8 cellular contexts compared by ENCODE assay signal in the genomic region with DNA sequence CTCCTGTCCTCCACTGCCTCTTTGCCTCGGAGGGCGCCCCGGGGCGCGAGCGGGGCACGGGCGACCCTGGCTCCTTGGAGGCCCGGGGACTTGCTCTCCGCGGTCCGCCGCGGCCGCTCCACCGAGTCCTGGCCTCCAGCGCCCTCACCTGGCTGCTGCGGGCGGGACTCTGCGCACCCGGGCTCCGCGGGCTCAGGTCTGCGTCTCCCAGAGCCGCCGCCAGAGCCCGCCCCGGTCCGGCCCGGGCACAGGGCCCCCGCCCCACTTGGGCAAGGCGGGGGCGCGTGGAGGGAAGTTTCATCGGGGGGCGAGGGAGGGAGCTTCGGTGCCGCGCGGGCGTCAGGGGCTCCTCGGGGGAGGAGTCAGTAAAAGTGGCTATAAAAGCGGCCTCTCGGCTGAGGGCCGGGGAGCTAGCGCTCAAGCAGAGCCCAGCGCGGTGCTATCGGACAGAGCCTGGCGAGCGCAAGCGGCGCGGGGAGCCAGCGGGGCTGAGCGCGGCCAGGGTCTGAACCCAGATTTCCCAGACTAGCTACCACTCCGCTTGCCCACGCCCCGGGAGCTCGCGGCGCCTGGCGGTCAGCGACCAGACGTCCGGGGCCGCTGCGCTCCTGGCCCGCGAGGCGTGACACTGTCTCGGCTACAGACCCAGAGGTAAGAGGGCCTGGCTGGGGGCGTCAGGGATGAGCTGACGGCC. TPM values are rescaled to one million over a fixed set of nuclear protein-coding genes. Genes with fewer than 3 reads are reported as not detected.
A peak's percentile ranks its signal among the peaks of the same experiment; 100 is the strongest.
DNase-seq lines count a peak whose midpoint lies in the region; ATAC-seq, FAIRE-seq and TF ChIP-seq lines count a peak whose summit lies in the region.

A gene with protein sequence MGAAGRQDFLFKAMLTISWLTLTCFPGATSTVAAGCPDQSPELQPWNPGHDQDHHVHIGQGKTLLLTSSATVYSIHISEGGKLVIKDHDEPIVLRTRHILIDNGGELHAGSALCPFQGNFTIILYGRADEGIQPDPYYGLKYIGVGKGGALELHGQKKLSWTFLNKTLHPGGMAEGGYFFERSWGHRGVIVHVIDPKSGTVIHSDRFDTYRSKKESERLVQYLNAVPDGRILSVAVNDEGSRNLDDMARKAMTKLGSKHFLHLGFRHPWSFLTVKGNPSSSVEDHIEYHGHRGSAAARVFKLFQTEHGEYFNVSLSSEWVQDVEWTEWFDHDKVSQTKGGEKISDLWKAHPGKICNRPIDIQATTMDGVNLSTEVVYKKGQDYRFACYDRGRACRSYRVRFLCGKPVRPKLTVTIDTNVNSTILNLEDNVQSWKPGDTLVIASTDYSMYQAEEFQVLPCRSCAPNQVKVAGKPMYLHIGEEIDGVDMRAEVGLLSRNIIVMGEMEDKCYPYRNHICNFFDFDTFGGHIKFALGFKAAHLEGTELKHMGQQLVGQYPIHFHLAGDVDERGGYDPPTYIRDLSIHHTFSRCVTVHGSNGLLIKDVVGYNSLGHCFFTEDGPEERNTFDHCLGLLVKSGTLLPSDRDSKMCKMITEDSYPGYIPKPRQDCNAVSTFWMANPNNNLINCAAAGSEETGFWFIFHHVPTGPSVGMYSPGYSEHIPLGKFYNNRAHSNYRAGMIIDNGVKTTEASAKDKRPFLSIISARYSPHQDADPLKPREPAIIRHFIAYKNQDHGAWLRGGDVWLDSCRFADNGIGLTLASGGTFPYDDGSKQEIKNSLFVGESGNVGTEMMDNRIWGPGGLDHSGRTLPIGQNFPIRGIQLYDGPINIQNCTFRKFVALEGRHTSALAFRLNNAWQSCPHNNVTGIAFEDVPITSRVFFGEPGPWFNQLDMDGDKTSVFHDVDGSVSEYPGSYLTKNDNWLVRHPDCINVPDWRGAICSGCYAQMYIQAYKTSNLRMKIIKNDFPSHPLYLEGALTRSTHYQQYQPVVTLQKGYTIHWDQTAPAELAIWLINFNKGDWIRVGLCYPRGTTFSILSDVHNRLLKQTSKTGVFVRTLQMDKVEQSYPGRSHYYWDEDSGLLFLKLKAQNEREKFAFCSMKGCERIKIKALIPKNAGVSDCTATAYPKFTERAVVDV (N-terminal part only) (plus strand): TSS at position 407 of the 694 bp plus-strand sequence. CDS start 94,510 bp downstream, outside the sequence.

- H3K27ac ChIP-seq in Panc1 (ENCODE audit: low read length) (no peak within 1 kb of the TSS), ascending aorta (no peak within 1 kb of the TSS), right atrium auricular region (no peak within 1 kb of the TSS)

- H3K4me1 ChIP-seq in Panc1 (ENCODE audit: control insufficient read depth, insufficient read depth, low read length): peaks cover 6% of the 10 kb centered on the region; the same call in 1 of the 2 replicates
- H3K4me1 ChIP-seq in ascending aorta: peaks cover 14 to 21% of the 10 kb centered on the region in 2 donors
- peaks cover 0 to 40% of the 10 kb centered on the region in 2 donors for H3K4me1 ChIP-seq in right atrium auricular region

- H3K9me3 ChIP-seq in Panc1 (ENCODE audit: control insufficient read depth, insufficient read depth, low read depth, low read length) (no peaks in the 10 kb centered on the region), ascending aorta (no peaks in the 10 kb centered on the region), right atrium auricular region (no peaks in the 10 kb centered on the region)

- TF ChIP-seq CTCF in Panc1 (IDR thresholded peaks at IDR 0.05) (peak; percentile 97), ascending aorta (IDR thresholded peaks at IDR 0.05) (peak; percentile 46 to 80 (median 72)), right atrium auricular region (IDR thresholded peaks at IDR 0.05) (peak; percentile 56 to 91), progenitor cell of endocrine pancreas (IDR thresholded peaks at IDR 0.05; ENCODE audit: unreplicated experiment) (peak; percentile 86)

- in situ Hi-C loops in Panc1 (cut with HindIII; ENCODE audit: low pct_unique_long_range_greater_than_20kb, low sequenced_read_pairs): no loop called here

- no TSS peak for BruUV-seq in Panc1 (replicated peaks; lab: Mats Ljungman, UMichigan)

- H3K4me3 ChIP-seq in Panc1 (ENCODE audit: low read depth in 2 of 2, low read length in 2 of 2) (peak within 1 kb of the TSS; percentile 50 to 57), ascending aorta (peak within 1 kb of the TSS; percentile 61 to 67), right atrium auricular region (peak within 1 kb of the TSS; percentile 27 to 50)

- H3K9me3 Mint-ChIP-seq in progenitor cell of endocrine pancreas (ENCODE audit: low read depth): no peaks in the 10 kb centered on the region

- H3K27ac Mint-ChIP-seq in progenitor cell of endocrine pancreas: no peak within 1 kb of the TSS

- POLR2A ChIA-PET in Panc1 (lab: Charles Lee): no interaction called here

- no peaks in the 10 kb centered on the region for H3K36me3 Mint-ChIP-seq in progenitor cell of endocrine pancreas (ENCODE audit: insufficient read depth)

- peaks cover 66% of the 10 kb centered on the region for H3K27me3 Mint-ChIP-seq in progenitor cell of endocrine pancreas

- DNase-seq in D341Med (ENCODE audit: low spot score) (peak; percentile 94), HTR-8/SVneo (ENCODE audit: insufficient read length, low spot score) (peak; percentile 76), Panc1 (ENCODE audit: low read depth, low spot score) (no peak), ascending aorta (ENCODE audit: low spot score in 2 of 2) (peak in 1 of 2 donors; percentile 74), right atrium auricular region (ENCODE audit: low spot score) (peak; percentile 71), progenitor cell of endocrine pancreas (ENCODE audit: low spot score, unreplicated experiment) (peak; percentile 84), GF-D8 (lab: John Stamatoyannopoulos, UW) (no peak)

- H3K27me3 ChIP-seq in Panc1 (ENCODE audit: control insufficient read depth, insufficient read depth, low read length): peaks cover 31% of the 10 kb centered on the region
- H3K27me3 ChIP-seq in ascending aorta: no peaks in the 10 kb centered on the region
- no peaks in the 10 kb centered on the region for H3K27me3 ChIP-seq in right atrium auricular region

- peak; percentile 93 for ATAC-seq in Panc1
- no peak for ATAC-seq in GM21515 (IDR thresholded peaks at IDR 0.05; ENCODE audit: unreplicated experiment)

- CTCF ChIA-PET in Panc1 (lab: Charles Lee): interaction anchor here (0.5 to 5.2 kb wide), 12 partner anchors 99 to 453 kb away, joined by 3 to 65 read pairs (median 3); no protein-coding TSS in a partner anchor

- H3K36me3 ChIP-seq in Panc1 (ENCODE audit: control insufficient read depth, insufficient read depth, low read length) (no peaks in the 10 kb centered on the region), ascending aorta (no peaks in the 10 kb centered on the region), right atrium auricular region (no peaks in the 10 kb centered on the region)

- H3K4me1 Mint-ChIP-seq in progenitor cell of endocrine pancreas (ENCODE audit: low read depth): peaks cover 7% of the 10 kb centered on the region

- peak within 1 kb of the TSS; percentile 63 for H3K4me3 Mint-ChIP-seq in progenitor cell of endocrine pancreas (ENCODE audit: low read depth)

- intact Hi-C loops in Panc1 (cut with micrococcal nuclease; ENCODE audit: unreplicated experiment): loop anchor here (1.0 kb wide), 1 partner anchor 324 kb away; no protein-coding TSS in a partner anchor
- intact Hi-C loops in ascending aorta (cut with DNase I): loop anchor here (2.0 kb wide), 1 partner anchor 190 kb away; no protein-coding TSS in a partner anchor

- FAIRE-seq in HTR-8/SVneo (lab: Jason Lieb, UNC): no peak

RNA-seq across cellular contexts. Expression of the gene that starts here (rescaled TPM):
- total RNA-seq in Panc1 (2021; ENCODE audit: unreplicated experiment): 0.46 TPM
- polyA plus RNA-seq in Panc1 (2012; ENCODE audit: insufficient read length): 0.70 TPM
- not detected for total RNA-seq in ascending aorta
- 1 to 10 TPM in 1 of 2 donors, under 1 TPM in 1; 0.22 to 2.9 TPM for total RNA-seq in right atrium auricular region
- 0.77 and 1.3 TPM in 2 replicates for total RNA-seq in progenitor cell of endocrine pancreas

Comparison
In these comparisons a context has a peak if more than half of its experiments do, and no peak if none do; other contexts are left out.
1. Peak in ATAC-seq and H3K4me3 ChIP-seq in Panc1; RNA of the gene not detected or under 1 TPM.
2. DNase-seq: peak in D341Med (single experiment), HTR-8/SVneo (single experiment), right atrium auricular region (single experiment) and progenitor cell of endocrine pancreas (single experiment); none in Panc1 (single experiment) and GF-D8 (single experiment).
3. Peak in every context shown above with its lines, with median percentiles within 50 percentile points of each other: H3K4me3 ChIP-seq and CTCF ChIP-seq.